In genomic region chr2:98026927-98027522, GRCh38 we compare ENCODE assay signal across 9 cellular contexts. TPM values are rescaled to one million over a fixed set of nuclear protein-coding genes. Genes with fewer than 3 reads are reported as not detected.
A peak's percentile ranks its signal among the peaks of the same experiment; 100 is the strongest.
DNase-seq lines count a peak whose midpoint lies in the region; ATAC-seq and TF ChIP-seq lines count a peak whose summit lies in the region.
"Had no signal": no experiment of that assay in that cellular context is flagged by ENCODE, and none has a peak within 500 bp of the region (broad histone marks: within the 10 kb centered on the region; RNA-seq: fewer than 3 reads in every experiment).

No MANE protein-coding gene starts in this region.

- no peaks in the 10 kb centered on the region for H3K9me2 ChIP-seq in SK-N-SH

- H3K27ac ChIP-seq in SK-N-SH (ENCODE audit: low read depth in 2 of 2, low read length in 1 of 2) (no peak overlapping the region), foreskin keratinocyte (no peak overlapping the region)
- H3K27ac ChIP-seq: 22Rv1 had no signal

- H4K20me1 ChIP-seq in SK-N-SH (ENCODE audit: insufficient read depth) = no peaks in the 10 kb centered on the region

- H3K9me3 ChIP-seq in SK-N-SH = no peaks in the 10 kb centered on the region

- H3K27me3 ChIP-seq in SK-N-SH (ENCODE audit: insufficient read depth) (no peaks in the 10 kb centered on the region; the same call in 1 of the 2 replicates), foreskin keratinocyte (peaks cover 4% of the 10 kb centered on the region)

- TF ChIP-seq EP300 in SK-N-SH (IDR thresholded peaks at IDR 0.05; ENCODE audit: borderline replicate concordance in 1 of 2, low read depth in 1 of 2, low read length in 1 of 2) = no peak

- H3K4me1 ChIP-seq in SK-N-SH (ENCODE audit: control insufficient read depth in 1 of 2, insufficient read depth in 2 of 2, low read depth in 1 of 2, low read length in 1 of 2) (no peaks in the 10 kb centered on the region), foreskin keratinocyte (no peaks in the 10 kb centered on the region)

- POLR2A ChIA-PET in SK-N-SH (lab: Yijun Ruan, JAX) = no interaction called here

- TF ChIP-seq CTCF in SK-N-SH (IDR thresholded peaks at IDR 0.05) (no peak), foreskin keratinocyte (conservative IDR thresholded peaks at IDR 0.05) (no peak)

- no peak for DNase-seq in SK-N-SH
- peak; percentile 92 for DNase-seq in NOMO-1 treated with dmso at 0.1 percent for 144 hours (lab: John Stamatoyannopoulos, UW; ENCODE audit: unreplicated experiment)
- peak; percentile 44 for DNase-seq in myocyte (ENCODE audit: low read depth)
- no peak for DNase-seq in activated effector memory CD4-positive, alpha-beta T cell treated with anti-CD3 and anti-CD28 coated beads, Interleukin-2, amount 50 U/mL, for 16 hours
- no peak for DNase-seq in superior temporal gyrus (ENCODE audit: extremely low spot score)
- no peak for DNase-seq in foreskin keratinocyte

- H3K36me3 ChIP-seq in SK-N-SH (replicated peaks in 1 of 2; ENCODE audit: control insufficient read depth in 1 of 2, insufficient read depth in 2 of 2, low read length in 1 of 2) = no peaks in the 10 kb centered on the region

- WGBS in SK-N-SH (ENCODE audit: low lambda C conversion rate) = 66% methylated on average over 2 of the region's 2 CpGs

- no peaks in the 10 kb centered on the region for H3K79me2 ChIP-seq in SK-N-SH (ENCODE audit: insufficient read depth)

- H3K9ac ChIP-seq in SK-N-SH = no peak overlapping the region

- H2AFZ ChIP-seq in SK-N-SH (ENCODE audit: low read depth) = no peak overlapping the region

- no peak for TF ChIP-seq RAD21 in SK-N-SH (IDR thresholded peaks at IDR 0.05; ENCODE audit: low read length)

- H3K4me2 ChIP-seq in SK-N-SH = no peak overlapping the region

- peak; percentile 49 for ATAC-seq in SK-N-SH treated with all-trans-retinoic acid at 6 μM for 48 hours
- peak; percentile 76 for ATAC-seq in HG02763 (IDR thresholded peaks at IDR 0.05; ENCODE audit: unreplicated experiment)
- no peak for ATAC-seq in foreskin keratinocyte

- CTCF ChIA-PET in SK-N-SH (lab: Yijun Ruan, JAX) = interaction anchor here (1.3 kb wide), 1 partner anchor 10 kb away, joined by 5 read pairs; no protein-coding TSS in a partner anchor

- no peaks in the 10 kb centered on the region for H3F3A ChIP-seq in SK-N-SH (replicated peaks; ENCODE audit: insufficient read depth)

- H3K4me3 ChIP-seq in SK-N-SH (ENCODE audit: low read depth in 2 of 2, low read length in 1 of 2) = no peak overlapping the region

TF ChIP-seq in SK-N-SH treated with all-trans-retinoic acid at 6 μM for 48 hours, 23 proteins besides CTCF, POLR2A, EP300 and RAD21:
- TF ChIP-seq ZNF8 (CRISPR knock-in tag; IDR thresholded peaks at IDR 0.05) (no peak), ARNTL (CRISPR knock-in tag; IDR thresholded peaks at IDR 0.05; ENCODE audit: borderline replicate concordance, low read depth) (no peak), CSDC2 (CRISPR knock-in tag; IDR thresholded peaks at IDR 0.05) (no peak), CREB5 (CRISPR knock-in tag; IDR thresholded peaks at IDR 0.05; ENCODE audit: low read depth) (no peak), ISL1 (CRISPR knock-in tag; IDR thresholded peaks at IDR 0.05) (no peak), POU6F1 (CRISPR knock-in tag; IDR thresholded peaks at IDR 0.05; ENCODE audit: borderline replicate concordance, low read depth) (no peak)

TF ChIP-seq in SK-N-SH, 30 proteins besides CTCF, POLR2A, EP300 and RAD21:
- TF ChIP-seq SMC3 (IDR thresholded peaks at IDR 0.05; ENCODE audit: low read depth, low read length) = no peak
- no peak for TF ChIP-seq JUND (IDR thresholded peaks at IDR 0.05)
- TF ChIP-seq FOXJ3 (CRISPR knock-in tag; IDR thresholded peaks at IDR 0.05) = no peak
- no peak for TF ChIP-seq RCOR1 (IDR thresholded peaks at IDR 0.05; ENCODE audit: low read length)
- no peak for TF ChIP-seq MXI1 (IDR thresholded peaks at IDR 0.05; ENCODE audit: low read depth, low read length)
- no peak for TF ChIP-seq NFIC (IDR thresholded peaks at IDR 0.05; ENCODE audit: borderline replicate concordance)
- no peak for TF ChIP-seq GATA2 (CRISPR knock-in tag; IDR thresholded peaks at IDR 0.05)
- no peak for TF ChIP-seq CHD2 (IDR thresholded peaks at IDR 0.05; ENCODE audit: low read length, partially characterized antibody)
- TF ChIP-seq ZBTB33 (IDR thresholded peaks at IDR 0.05; ENCODE audit: borderline replicate concordance, low read depth) = no peak
- no peak for TF ChIP-seq MAX (IDR thresholded peaks at IDR 0.05; ENCODE audit: low read depth)
- TF ChIP-seq FOXM1 (IDR thresholded peaks at IDR 0.05; ENCODE audit: low read depth) = no peak
- no peak for TF ChIP-seq ELF1 (IDR thresholded peaks at IDR 0.05)
- no peak for TF ChIP-seq USF1 (IDR thresholded peaks at IDR 0.05; ENCODE audit: borderline replicate concordance, low read depth)
- TF ChIP-seq REST (IDR thresholded peaks at IDR 0.05; ENCODE audit: low read depth, low read length) = no peak

RNA-seq across cellular contexts. Expression of gene TMEM131, which starts 31.3 kb away (rescaled TPM):
- polyA plus RNA-seq in SK-N-SH (2012; rRNA removed) (7.8 and 9.1 TPM in 2 replicates), foreskin keratinocyte (8.4 and 10.5 TPM in 2 replicates)
- polyA plus RNA-seq in SK-N-SH (2012; cell fraction: cytosol; rRNA removed) = 7.4 and 7.5 TPM in 2 replicates
- polyA plus RNA-seq in SK-N-SH (2012; cell fraction: nucleus; rRNA removed) = 20.6 and 30.2 TPM in 2 replicates
- total RNA-seq in myocyte (27.2 and 35.2 TPM in 2 replicates), foreskin keratinocyte (33.6 and 36.6 TPM in 2 replicates)
- 17.0 TPM for polyA plus RNA-seq in myocyte (2012)

RNA-seq across cellular contexts. Expression of gene VWA3B, which starts 59.9 kb away (rescaled TPM):
- not detected in 2 replicates for polyA plus RNA-seq in SK-N-SH (2012; rRNA removed)
- not detected in 2 replicates for polyA plus RNA-seq in SK-N-SH (2012; cell fraction: cytosol; rRNA removed)
- polyA plus RNA-seq in SK-N-SH (2012; cell fraction: nucleus; rRNA removed) = not detected in 2 replicates
- total RNA-seq in myocyte = not detected in 2 replicates
- polyA plus RNA-seq in myocyte (2012) = 0.04 TPM
- total RNA-seq in foreskin keratinocyte = 0.35 TPM in 1 of 2 replicates, not detected in the other
- polyA plus RNA-seq in foreskin keratinocyte = 0.06 TPM in 1 of 2 replicates, not detected in the other

Comparison
In these comparisons a context has a peak if more than half of its experiments do, and no peak if none do; other contexts are left out.
1. DNase-seq: peak in NOMO-1 treated with dmso at 0.1 percent for 144 hours (single experiment) and myocyte (single experiment); none in SK-N-SH (single experiment), activated effector memory CD4-positive, alpha-beta T cell treated with anti-CD3 and anti-CD28 coated beads, Interleukin-2, amount 50 U/mL, for 16 hours (single experiment), superior temporal gyrus (single experiment) and foreskin keratinocyte (0 of 2).